In genomic region chr2:43425659-43426058, GRCh38 we compare ENCODE assay signal across 10 cellular contexts.
A peak's percentile ranks its signal among the peaks of the same experiment; 100 is the strongest.
DNase-seq lines count a peak whose midpoint lies in the region; ATAC-seq, FAIRE-seq and TF ChIP-seq lines count a peak whose summit lies in the region.
"Had no signal": no experiment of that assay in that cellular context is flagged by ENCODE, and none has a peak within 500 bp of the region (broad histone marks: within the 10 kb centered on the region; RNA-seq: fewer than 3 reads in every experiment).

No MANE protein-coding gene starts in this region.

- no peaks in the 10 kb centered on the region for H3K27me3 ChIP-seq in small intestine (ENCODE audit: control insufficient read depth in 2 of 2, insufficient read depth in 2 of 2, low read length in 2 of 2)

- POLR2A ChIA-PET in GM10248 (lab: Yijun Ruan, JAX) = interaction anchor here (1.0 to 1.1 kb wide), 2 partner anchors 19 to 56 kb away, joined by 3 read pairs; no protein-coding TSS in a partner anchor

- no peaks in the 10 kb centered on the region for H3K27me3 Mint-ChIP-seq in dendritic cell treated with granulocyte-macrophage colony-stimulating factor and Interleukin-4, amounts not matched to agents 40 ng/mL and 50 ng/mL, for 4 days
- H3K27me3 Mint-ChIP-seq: activated naive CD8-positive, alpha-beta T cell treated with anti-CD3 and anti-CD28 coated beads, Interleukin-2, amount 10 ng/mL, durations not matched to agents 7 days and 5 days had no signal

- ATAC-seq in HG03097 (IDR thresholded peaks at IDR 0.05; ENCODE audit: low FRiP score, unreplicated experiment) = no peak

- no peak overlapping the region for H3K4me3 Mint-ChIP-seq in dendritic cell treated with granulocyte-macrophage colony-stimulating factor and Interleukin-4, amounts not matched to agents 40 ng/mL and 50 ng/mL, for 4 days

- H3K9me3 ChIP-seq in small intestine (ENCODE audit: control insufficient read depth, low read depth) = no peaks in the 10 kb centered on the region

- intact Hi-C loops in dendritic cell treated with granulocyte-macrophage colony-stimulating factor and Interleukin-4, amounts not matched to agents 40 ng/mL and 50 ng/mL, for 4 days (cut with micrococcal nuclease) = loop anchor here (1.0 to 2.0 kb wide), 2 partner anchors 17 to 34 kb away; no protein-coding TSS in a partner anchor

- peak overlapping the region; percentile 16 to 41 for H3K27ac ChIP-seq in small intestine (ENCODE audit: low read depth in 1 of 2, low read length in 1 of 2)

- H3K9me3 Mint-ChIP-seq in dendritic cell treated with granulocyte-macrophage colony-stimulating factor and Interleukin-4, amounts not matched to agents 40 ng/mL and 50 ng/mL, for 4 days = no peaks in the 10 kb centered on the region

- CTCF ChIA-PET in GM10248 (lab: Yijun Ruan, JAX) = interaction anchor here (0.7 to 2.6 kb wide), 6 partner anchors 23 to 196 kb away, joined by 3 to 14 read pairs (median 6); no protein-coding TSS in a partner anchor

- H3K36me3 ChIP-seq in small intestine (ENCODE audit: control insufficient read depth in 2 of 2, insufficient read depth in 2 of 2, low read length in 2 of 2) = no peaks in the 10 kb centered on the region

- FAIRE-seq in GM12891 (lab: Jason Lieb, UNC) = peak; percentile 67
- FAIRE-seq in small intestine (lab: Jason Lieb, UNC) = no peak

- peaks cover 35% of the 10 kb centered on the region for H3K4me1 Mint-ChIP-seq in dendritic cell treated with granulocyte-macrophage colony-stimulating factor and Interleukin-4, amounts not matched to agents 40 ng/mL and 50 ng/mL, for 4 days (ENCODE audit: low read depth)

- WGBS in small intestine, 3 donors = 78 to 97% (median 83%) methylated on average over 1 of the region's 1 CpG

- H3K4me3 ChIP-seq in small intestine (ENCODE audit: low read depth in 1 of 2, low read length in 2 of 2) = no peak overlapping the region

- DNase-seq in GM12891 (ENCODE audit: insufficient read length, low spot score) (no peak), OCI-M1 (lab: John Stamatoyannopoulos, UW) (peak; percentile 62), small intestine (peak; percentile 48), T1000 (lab: John Stamatoyannopoulos, UW) (no peak), GM10248 (ENCODE audit: extremely low spot score) (no peak), NCI-H1048 (lab: John Stamatoyannopoulos, UW) (no peak)
- DNase-seq: activated naive CD8-positive, alpha-beta T cell treated with anti-CD3 and anti-CD28 coated beads, Interleukin-2, amount 10 ng/mL, durations not matched to agents 7 days and 5 days; NCI-H748 treated with DMSO at 0.1 percent for 48 hours had no signal

- peaks cover 14 to 16% of the 10 kb centered on the region in 2 donors for H3K4me1 ChIP-seq in small intestine (ENCODE audit: control insufficient read depth in 2 of 2, insufficient read depth in 1 of 2, low read depth in 1 of 2, low read length in 1 of 2)

- no peak for TF ChIP-seq CTCF in GM10248 (IDR thresholded peaks at IDR 0.05; ENCODE audit: control extremely low read depth, extremely low read depth, low read depth, missing control alignments)

- H3K27ac Mint-ChIP-seq in dendritic cell treated with granulocyte-macrophage colony-stimulating factor and Interleukin-4, amounts not matched to agents 40 ng/mL and 50 ng/mL, for 4 days = peak overlapping the region; percentile 77

- H3K36me3 Mint-ChIP-seq in dendritic cell treated with granulocyte-macrophage colony-stimulating factor and Interleukin-4, amounts not matched to agents 40 ng/mL and 50 ng/mL, for 4 days (ENCODE audit: low read depth) = peaks cover 11% of the 10 kb centered on the region

- no peak for TF ChIP-seq POLR2A in GM12891 (IDR thresholded peaks at IDR 0.05; ENCODE audit: low read depth, low read length)

TF ChIP-seq in GM12891, 5 proteins besides CTCF, POLR2A, EP300 and RAD21:
- TF ChIP-seq SPI1 (IDR thresholded peaks at IDR 0.05; ENCODE audit: low read depth, low read length) (no peak), PAX5 (IDR thresholded peaks at IDR 0.05; ENCODE audit: insufficient read depth, low read length, severe bottlenecking) (no peak), TAF1 (IDR thresholded peaks at IDR 0.05; ENCODE audit: low read depth, low read length) (no peak), POU2F2 (IDR thresholded peaks at IDR 0.05; ENCODE audit: low read depth, low read length) (no peak), POLR2AphosphoS5 (IDR thresholded peaks at IDR 0.05; ENCODE audit: low read depth, low read length) (no peak)

Comparison
In these comparisons a context has a peak if more than half of its experiments do, and no peak if none do; other contexts are left out.
1. DNase-seq: peak in OCI-M1 (single experiment) and small intestine (single experiment); none in GM12891 (single experiment), T1000 (single experiment), GM10248 (single experiment) and NCI-H1048 (single experiment).